18 cellular contexts compared by ENCODE assay signal in genomic region chr2:11042841-11043240, GRCh38.
DNase-seq lines count a peak whose midpoint lies in the region; ATAC-seq and TF ChIP-seq lines count a peak whose summit lies in the region.
"Had no signal": no experiment of that assay in that cellular context is flagged by ENCODE, and none has a peak within 500 bp of the region (broad histone marks: within the 10 kb centered on the region; RNA-seq: fewer than 3 reads in every experiment).

No MANE protein-coding gene starts in this region.

- H3K4ac ChIP-seq in trophoblast cell (ENCODE audit: low read depth, low read length) = no peak overlapping the region
- no peak overlapping the region for H3K4ac ChIP-seq in mesendoderm (ENCODE audit: low read depth, low read length)

- H2AK5ac ChIP-seq in trophoblast cell (ENCODE audit: low read length) (no peak overlapping the region), mesendoderm (ENCODE audit: low read length) (no peak overlapping the region)

- H2BK5ac ChIP-seq in trophoblast cell (ENCODE audit: low read depth, low read length, poor library complexity) (no peak overlapping the region), mesendoderm (ENCODE audit: low read length) (no peak overlapping the region)

- H3K9me3 ChIP-seq in esophagus muscularis mucosa = peaks cover 0 to 23% (median 15%) of the 10 kb centered on the region in 4 donors
- no peaks in the 10 kb centered on the region for H3K9me3 ChIP-seq in trophoblast cell (ENCODE audit: insufficient read depth, low read depth, low read length)
- no peaks in the 10 kb centered on the region for H3K9me3 ChIP-seq in OCI-LY7 (ENCODE audit: low read length)
- H3K9me3 ChIP-seq: BE2C had no signal

- H3K4me2 ChIP-seq in trophoblast cell (ENCODE audit: low read length) (no peak overlapping the region), OCI-LY7 (ENCODE audit: low read length) (no peak overlapping the region), mesendoderm (ENCODE audit: low read length) (no peak overlapping the region)
- H3K4me2 ChIP-seq: A549, GM23338 had no signal

- TF ChIP-seq POLR2A in esophagus muscularis mucosa (IDR thresholded peaks at IDR 0.05; ENCODE audit: low read depth) = no peak

- H3K36me3 ChIP-seq in esophagus muscularis mucosa (no peaks in the 10 kb centered on the region), trophoblast cell (ENCODE audit: control insufficient read depth in 1 of 2, insufficient read depth in 2 of 2, low read length in 2 of 2) (no peaks in the 10 kb centered on the region), OCI-LY7 (ENCODE audit: insufficient read depth, low read length) (no peaks in the 10 kb centered on the region), mesendoderm (ENCODE audit: control insufficient read depth, insufficient read depth, low read length) (no peaks in the 10 kb centered on the region)
- H3K36me3 ChIP-seq: BE2C had no signal

- H2BK12ac ChIP-seq in trophoblast cell (ENCODE audit: low read length) = no peak overlapping the region

- no peak overlapping the region for H3K4me3 ChIP-seq in esophagus muscularis mucosa
- no peak overlapping the region for H3K4me3 ChIP-seq in trophoblast cell (ENCODE audit: low read depth, low read length)
- no peak overlapping the region for H3K4me3 ChIP-seq in OCI-LY7 (ENCODE audit: low read depth, low read length, poor library complexity, severe bottlenecking)
- no peak overlapping the region for H3K4me3 ChIP-seq in mesendoderm (ENCODE audit: low read length)
- H3K4me3 ChIP-seq: A549, GM23338 had no signal

- TF ChIP-seq EP300 in esophagus muscularis mucosa (IDR thresholded peaks at IDR 0.05) = no peak

- no peak overlapping the region for H4K5ac ChIP-seq in mesendoderm (ENCODE audit: low read length)

- H2AFZ ChIP-seq in trophoblast cell (ENCODE audit: insufficient read depth, low read length, poor library complexity) = no peak overlapping the region
- H2AFZ ChIP-seq in OCI-LY7 (ENCODE audit: low read length) = no peak overlapping the region
- H2AFZ ChIP-seq: GM23338 had no signal

- H2BK120ac ChIP-seq in trophoblast cell (ENCODE audit: insufficient read depth, low read length, poor library complexity) (no peak overlapping the region), mesendoderm (ENCODE audit: low read depth, low read length) (no peak overlapping the region)

- no peak for ATAC-seq in HG03342 (IDR thresholded peaks at IDR 0.05; ENCODE audit: unreplicated experiment)
- ATAC-seq: A549; CD8-positive, alpha-beta T cell; GM23338; HepG2 had no signal

- H3K18ac ChIP-seq in trophoblast cell (ENCODE audit: low read length) = no peak overlapping the region
- H3K18ac ChIP-seq in mesendoderm (ENCODE audit: low read length) = no peak overlapping the region

- no peaks in the 10 kb centered on the region for H3K79me2 ChIP-seq in trophoblast cell (ENCODE audit: control insufficient read depth, insufficient read depth, low read length, poor library complexity)
- no peaks in the 10 kb centered on the region for H3K79me2 ChIP-seq in OCI-LY7 (ENCODE audit: insufficient read depth, low read depth, low read length)
- H3K79me2 ChIP-seq in mesendoderm (ENCODE audit: control insufficient read depth, insufficient read depth, low read length) = no peaks in the 10 kb centered on the region

- H3K56ac ChIP-seq in mesendoderm (ENCODE audit: low read length) = no peak overlapping the region

- H3K27ac ChIP-seq in esophagus muscularis mucosa (replicated peaks in 1 of 4) (no peak overlapping the region), trophoblast cell (ENCODE audit: low read depth, low read length) (no peak overlapping the region), OCI-LY7 (ENCODE audit: low read depth, low read length, poor library complexity, severe bottlenecking) (no peak overlapping the region), mesendoderm (ENCODE audit: low read depth, low read length) (no peak overlapping the region)
- H3K27ac ChIP-seq: A549, C4-2B had no signal

- no peak overlapping the region for H3K9ac ChIP-seq in trophoblast cell (ENCODE audit: low read length)
- no peak overlapping the region for H3K9ac ChIP-seq in mesendoderm (ENCODE audit: low read length)

- H3K14ac ChIP-seq in trophoblast cell (ENCODE audit: low read length) = no peak overlapping the region

- no peaks in the 10 kb centered on the region for H4K20me1 ChIP-seq in OCI-LY7 (ENCODE audit: insufficient read depth, low read length)

- no peak overlapping the region for H4K91ac ChIP-seq in trophoblast cell (ENCODE audit: low read depth, low read length)

- H4K12ac ChIP-seq in trophoblast cell (ENCODE audit: low read depth, low read length) = no peak overlapping the region

- H3K23ac ChIP-seq in trophoblast cell (ENCODE audit: low read length) (no peak overlapping the region), mesendoderm (ENCODE audit: low read length) (no peak overlapping the region)

- peaks cover 0 to 13% (median 0%) of the 10 kb centered on the region in 4 donors for H3K27me3 ChIP-seq in esophagus muscularis mucosa
- no peaks in the 10 kb centered on the region for H3K27me3 ChIP-seq in trophoblast cell (ENCODE audit: insufficient read depth, low read length)
- H3K27me3 ChIP-seq in mesendoderm (ENCODE audit: insufficient read depth, low read length, poor library complexity) = no peaks in the 10 kb centered on the region
- H3K27me3 ChIP-seq: BE2C had no signal

- intact Hi-C loops in esophagus muscularis mucosa (cut with DNase I) = no loop called here
- intact Hi-C loops in OCI-LY7 (cut with micrococcal nuclease; ENCODE audit: unreplicated experiment) = no loop called here

- POLR2A ChIA-PET in OCI-LY7 (lab: Charles Lee) = no interaction called here

- no peak overlapping the region for H2BK15ac ChIP-seq in mesendoderm (replicated peaks; ENCODE audit: low read depth)

- peak; percentile 48 for DNase-seq in NCI-H345 (lab: John Stamatoyannopoulos, UW)
- peak; percentile 89 for DNase-seq in esophagus muscularis mucosa (ENCODE audit: extremely low spot score)
- DNase-seq in myocyte (ENCODE audit: low read depth) = peak; percentile 38
- no peak for DNase-seq in trophoblast cell
- DNase-seq in OCI-LY7 (ENCODE audit: low spot score) = no peak
- DNase-seq in mesendoderm = no peak
- DNase-seq: BE2C; CD8-positive, alpha-beta T cell; COR-L47; DMS153; DMS79 treated with DMSO at 0.1 percent for 48 hours; EL; H7 had no signal

- CTCF ChIA-PET in OCI-LY7 (lab: Charles Lee; ENCODE audit: unreplicated experiment) = no interaction called here

- BruUV-seq in OCI-LY7 (replicated peaks; lab: Mats Ljungman, UMichigan) = no TSS peak

- no peaks in the 10 kb centered on the region for H3K79me1 ChIP-seq in trophoblast cell (ENCODE audit: low read length)
- no peaks in the 10 kb centered on the region for H3K79me1 ChIP-seq in mesendoderm (ENCODE audit: low read length)

- TF ChIP-seq CTCF in esophagus muscularis mucosa (IDR thresholded peaks at IDR 0.05) = no peak
- TF ChIP-seq CTCF in OCI-LY7 (conservative IDR thresholded peaks at IDR 0.05; ENCODE audit: low read length) = no peak

- 70% methylated on average over 8 of the region's 8 CpGs for WGBS in esophagus muscularis mucosa
- no CpG with 5 or more reads among the region's 8 CpGs for WGBS in trophoblast cell (ENCODE audit: extremely low coverage, insufficient coverage, insufficient read length)
- WGBS in mesendoderm (ENCODE audit: extremely low coverage, insufficient coverage, low lambda C conversion rate) = no CpG with 5 or more reads among the region's 8 CpGs

- H4K8ac ChIP-seq in trophoblast cell (ENCODE audit: low read depth, low read length) (no peak overlapping the region), mesendoderm (ENCODE audit: low read depth, low read length) (no peak overlapping the region)

- no peaks in the 10 kb centered on the region for H3K9me2 ChIP-seq in OCI-LY7 (ENCODE audit: insufficient read depth, low read length)

- H3K4me1 ChIP-seq in esophagus muscularis mucosa = no peaks in the 10 kb centered on the region
- no peaks in the 10 kb centered on the region for H3K4me1 ChIP-seq in trophoblast cell (ENCODE audit: control insufficient read depth in 1 of 2, insufficient read depth in 2 of 2, low read length in 2 of 2)
- H3K4me1 ChIP-seq in OCI-LY7 (ENCODE audit: insufficient read depth, low read length, poor library complexity, severe bottlenecking) = no peaks in the 10 kb centered on the region
- H3K4me1 ChIP-seq in mesendoderm (ENCODE audit: control insufficient read depth, low read depth, low read length) = no peaks in the 10 kb centered on the region
- H3K4me1 ChIP-seq: A549, BE2C had no signal

Comparison
In these comparisons a context has a peak if more than half of its experiments do, and no peak if none do; other contexts are left out.
1. DNase-seq: peak in NCI-H345 (single experiment), esophagus muscularis mucosa (single experiment) and myocyte (single experiment); none in trophoblast cell (0 of 2), OCI-LY7 (single experiment) and mesendoderm (single experiment).